ENCODE assay signal across 1 cellular context in the genomic region with DNA sequence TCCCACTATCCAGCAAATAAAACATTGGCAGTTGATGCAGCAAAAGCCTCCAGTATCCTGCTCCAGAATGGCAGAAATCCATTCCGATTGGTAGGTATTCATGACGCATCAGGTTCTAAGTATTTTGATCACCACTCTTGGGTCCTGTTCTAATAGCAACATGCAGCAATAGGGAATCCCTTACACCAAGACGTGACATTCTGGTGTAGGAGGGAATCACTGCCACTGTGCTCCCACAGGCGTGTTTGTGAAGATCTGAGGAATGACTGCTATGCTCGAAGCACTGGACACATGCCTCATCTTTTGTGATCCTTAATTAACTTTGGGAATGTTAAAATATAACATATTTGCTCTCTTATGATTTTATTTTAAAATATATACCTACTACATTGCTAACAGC.
TF ChIP-seq lines count a peak whose summit lies in the region.

No MANE protein-coding gene starts in this region.

TF ChIP-seq in SK-N-SH, 30 proteins besides CTCF, POLR2A, EP300 and RAD21 (continued from another document):
- TF ChIP-seq REST (IDR thresholded peaks at IDR 0.05; ENCODE audit: low read depth, low read length) = no peak
- TF ChIP-seq SMC3 (IDR thresholded peaks at IDR 0.05; ENCODE audit: low read depth, low read length) = no peak
- no peak for TF ChIP-seq POLR2AphosphoS5 (IDR thresholded peaks at IDR 0.05; ENCODE audit: low read depth, low read length)
- no peak for TF ChIP-seq SIN3A (IDR thresholded peaks at IDR 0.05; ENCODE audit: borderline replicate concordance, low read depth, low read length)
- TF ChIP-seq IRF3 (IDR thresholded peaks at IDR 0.05; ENCODE audit: low read depth, low read length) = no peak
- no peak for TF ChIP-seq RFX5 (IDR thresholded peaks at IDR 0.05; ENCODE audit: low read length)
- no peak for TF ChIP-seq JUND (IDR thresholded peaks at IDR 0.05)
- no peak for TF ChIP-seq FOXM1 (IDR thresholded peaks at IDR 0.05; ENCODE audit: low read depth)
- TF ChIP-seq USF2 (IDR thresholded peaks at IDR 0.05; ENCODE audit: borderline replicate concordance, low read depth, low read length) = no peak
- TF ChIP-seq GATA2 (CRISPR knock-in tag; IDR thresholded peaks at IDR 0.05) = no peak
